22 cellular contexts compared by ENCODE assay signal in the genomic region with DNA sequence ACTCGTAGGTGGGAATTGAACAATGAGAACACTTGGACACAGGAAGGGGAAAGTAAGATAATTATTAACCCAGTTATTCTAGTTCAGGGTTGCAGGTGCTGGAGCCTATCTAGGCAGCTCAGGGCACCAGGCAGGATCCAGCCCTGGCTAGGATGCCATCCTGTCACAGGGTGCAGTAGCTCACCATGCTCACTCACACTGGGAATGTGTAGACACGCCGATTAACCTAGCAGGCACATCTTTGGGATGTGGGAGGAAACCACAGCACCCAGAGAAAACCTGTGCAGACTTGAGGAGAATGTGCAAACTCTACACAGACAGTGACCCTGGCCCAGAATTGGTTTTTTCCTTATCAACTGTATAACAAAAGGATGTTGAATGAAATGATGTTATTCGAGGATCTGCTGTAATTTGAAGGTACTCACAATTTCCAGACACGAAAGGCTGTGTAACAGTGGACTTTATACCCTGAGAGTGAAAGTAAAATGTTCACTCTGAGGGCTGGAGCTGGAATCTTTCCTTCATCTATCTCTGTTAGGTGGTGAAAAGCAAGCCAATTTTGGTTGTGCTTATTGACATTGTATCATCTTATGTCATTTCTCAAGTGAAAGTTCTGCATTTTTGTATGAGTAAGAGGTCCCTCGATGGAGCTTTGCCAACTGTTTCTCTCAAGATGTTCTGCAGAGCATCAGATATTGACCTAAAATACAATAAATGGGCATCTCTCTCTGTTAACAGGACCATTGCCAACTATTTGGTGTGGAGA.
DNase-seq lines count a peak whose midpoint lies in the region; ATAC-seq, FAIRE-seq and TF ChIP-seq lines count a peak whose summit lies in the region.
"Had no signal": no experiment of that assay in that cellular context is flagged by ENCODE, and none has a peak within 500 bp of the region (broad histone marks: within the 10 kb centered on the region; RNA-seq: fewer than 3 reads in every experiment).

No MANE protein-coding gene starts in this region.

- H2AFZ ChIP-seq in mammary epithelial cell (ENCODE audit: low read depth, low read length) = peak overlapping the region; percentile 25
- H2AFZ ChIP-seq in HepG2 (ENCODE audit: low read length) = no peak overlapping the region

- no peak overlapping the region for H3K27ac ChIP-seq in mammary epithelial cell (ENCODE audit: insufficient read depth, low read depth, low read length)
- no peak overlapping the region for H3K27ac ChIP-seq in HepG2 (ENCODE audit: extremely low read length, insufficient read depth, low read length)
- H3K27ac ChIP-seq: esophagus squamous epithelium, SJSA1, transverse colon had no signal

- H3K9me3 Mint-ChIP-seq in MCF 10A (ENCODE audit: unreplicated experiment) (no peaks in the 10 kb centered on the region), chondrocyte (ENCODE audit: low read depth) (no peaks in the 10 kb centered on the region), type B pancreatic cell (no peaks in the 10 kb centered on the region)
- H3K9me3 Mint-ChIP-seq: activated naive CD8-positive, alpha-beta T cell treated with anti-CD3 and anti-CD28 coated beads, Interleukin-2, amount 10 ng/mL, durations not matched to agents 7 days and 5 days; T-helper 2 cell treated with Interferon-gamma antibody and Interleukin-4, amounts not matched to agents 5 μg/mL and 100 μg/mL, for 36 hours had no signal

- H3K36me3 ChIP-seq in mammary epithelial cell (ENCODE audit: insufficient read depth, low read length) (no peaks in the 10 kb centered on the region), HepG2 (replicated peaks in 1 of 2; ENCODE audit: control insufficient read depth in 1 of 2, insufficient read depth in 2 of 2, low read length in 2 of 2) (no peaks in the 10 kb centered on the region)
- H3K36me3 ChIP-seq: esophagus squamous epithelium, SJSA1, transverse colon had no signal

- H3K27me3 Mint-ChIP-seq in MCF 10A (ENCODE audit: insufficient read depth, unreplicated experiment) (peaks cover 10% of the 10 kb centered on the region), chondrocyte (ENCODE audit: low read depth) (no peaks in the 10 kb centered on the region), type B pancreatic cell (no peaks in the 10 kb centered on the region)
- H3K27me3 Mint-ChIP-seq: activated naive CD8-positive, alpha-beta T cell treated with anti-CD3 and anti-CD28 coated beads, Interleukin-2, amount 10 ng/mL, durations not matched to agents 7 days and 5 days had no signal

- DNase-seq in mammary epithelial cell (peak; percentile 52), MCF 10A (ENCODE audit: unreplicated experiment) (no peak), chondrocyte (ENCODE audit: low spot score) (no peak), HepG2 (ENCODE audit: low spot score) (no peak), type B pancreatic cell (ENCODE audit: extremely low spot score, unreplicated experiment) (no peak), DMS153 (lab: John Stamatoyannopoulos, UW) (no peak), frontal cortex (ENCODE audit: low spot score in 2 of 2) (no peak)
- DNase-seq in activated naive CD4-positive, alpha-beta T cell treated with Interleukin-2 at 50 U/mL for 16 hours = no peak
- DNase-seq: activated naive CD8-positive, alpha-beta T cell treated with anti-CD3 and anti-CD28 coated beads, Interleukin-2, amount 10 ng/mL, durations not matched to agents 7 days and 5 days; caudate nucleus; DND-41; esophagus squamous epithelium; midbrain; NCI-H1417; NCI-H2171; right cardiac atrium; stimulated activated naive CD4-positive, alpha-beta T cell treated with Interleukin-2 at 50 U/mL for 16 hours; transverse colon had no signal

- H3K27me3 ChIP-seq in mammary epithelial cell (ENCODE audit: insufficient read depth, low read length) (no peaks in the 10 kb centered on the region), HepG2 (ENCODE audit: control insufficient read depth in 1 of 2, insufficient read depth in 2 of 2, low read length in 2 of 2) (no peaks in the 10 kb centered on the region)
- H3K27me3 ChIP-seq: esophagus squamous epithelium, SJSA1, transverse colon had no signal

- H3K4me1 ChIP-seq in mammary epithelial cell (ENCODE audit: insufficient read depth, low read length) (peaks cover 21% of the 10 kb centered on the region), HepG2 (ENCODE audit: insufficient read depth, low read length) (peaks cover 11% of the 10 kb centered on the region)
- H3K4me1 ChIP-seq: esophagus squamous epithelium, SJSA1, transverse colon had no signal

- no peak overlapping the region for H3K9ac ChIP-seq in mammary epithelial cell (ENCODE audit: insufficient read depth, low read length)
- no peak overlapping the region for H3K9ac ChIP-seq in HepG2 (ENCODE audit: insufficient read depth, low read depth, low read length)

- dilution Hi-C loops in mammary epithelial cell (cut with HindIII; ENCODE audit: low sequenced_read_pairs) = no loop called here

- no peak for TF ChIP-seq EP300 in HepG2 (IDR thresholded peaks at IDR 0.05; ENCODE audit: low read depth in 2 of 2, low read length in 2 of 2)
- no peak for TF ChIP-seq EP300 in HepG2 (CRISPR knock-in tag; IDR thresholded peaks at IDR 0.05; ENCODE audit: borderline replicate concordance)

- H3K79me2 ChIP-seq in mammary epithelial cell (ENCODE audit: insufficient read depth, low read length) = no peaks in the 10 kb centered on the region
- H3K79me2 ChIP-seq in HepG2 (ENCODE audit: insufficient read depth, low read length) = no peaks in the 10 kb centered on the region

- H3K4me3 ChIP-seq in mammary epithelial cell (replicated peaks in 1 of 3; ENCODE audit: insufficient read depth in 1 of 3, low read depth in 2 of 3, low read length in 3 of 3) (no peak overlapping the region), HepG2 (replicated peaks in 1 of 3; ENCODE audit: insufficient read depth in 1 of 3, low read depth in 2 of 3, low read length in 3 of 3) (peak overlapping the region in 2 of 3 experiments; percentile 16 to 19; a peak in 2 of 6 replicates)
- H3K4me3 ChIP-seq: esophagus squamous epithelium, SJSA1, transverse colon had no signal

- WGBS in mammary epithelial cell (ENCODE audit: low coverage, missing lambda C conversion rate) = 39% methylated on average over 6 of the region's 6 CpGs
- WGBS in HepG2 (ENCODE audit: low lambda C conversion rate) = 0% methylated on average over 4 of the region's 6 CpGs

- H4K20me1 ChIP-seq in mammary epithelial cell (ENCODE audit: insufficient read depth, low read length) (no peaks in the 10 kb centered on the region), HepG2 (ENCODE audit: insufficient read depth, low read length) (no peaks in the 10 kb centered on the region)

- no peak overlapping the region for H3K27ac Mint-ChIP-seq in MCF 10A (ENCODE audit: low read depth, unreplicated experiment)
- H3K27ac Mint-ChIP-seq in chondrocyte (ENCODE audit: unreplicated experiment) = peak overlapping the region; percentile 30
- peak overlapping the region; percentile 60 for H3K27ac Mint-ChIP-seq in type B pancreatic cell
- H3K27ac Mint-ChIP-seq: activated naive CD8-positive, alpha-beta T cell treated with anti-CD3 and anti-CD28 coated beads, Interleukin-2, amount 10 ng/mL, durations not matched to agents 7 days and 5 days; T-helper 2 cell treated with Interferon-gamma antibody and Interleukin-4, amounts not matched to agents 5 μg/mL and 100 μg/mL, for 36 hours had no signal

- H3K36me3 Mint-ChIP-seq in MCF 10A (ENCODE audit: insufficient read depth, unreplicated experiment) = no peaks in the 10 kb centered on the region
- H3K36me3 Mint-ChIP-seq in chondrocyte (ENCODE audit: low read depth) = no peaks in the 10 kb centered on the region
- no peaks in the 10 kb centered on the region for H3K36me3 Mint-ChIP-seq in type B pancreatic cell
- H3K36me3 Mint-ChIP-seq: activated naive CD8-positive, alpha-beta T cell treated with anti-CD3 and anti-CD28 coated beads, Interleukin-2, amount 10 ng/mL, durations not matched to agents 7 days and 5 days had no signal

- BruUV-seq in mammary epithelial cell (replicated peaks; lab: Mats Ljungman, UMichigan) = no TSS peak
- BruUV-seq in MCF 10A (replicated peaks; lab: Mats Ljungman, UMichigan) = no TSS peak
- no TSS peak for BruUV-seq in HepG2 (replicated peaks; lab: Mats Ljungman, UMichigan)

- H3K4me2 ChIP-seq in mammary epithelial cell (ENCODE audit: insufficient read depth, low read depth, low read length) (peak overlapping the region; percentile 37), HepG2 (ENCODE audit: low read depth, low read length) (peak overlapping the region; percentile 62)

- POLR2A ChIA-PET in MCF 10A (lab: Yijun Ruan, JAX) (no interaction called here), HepG2 (lab: Yijun Ruan, JAX) (no interaction called here)

- CTCF ChIA-PET in mammary epithelial cell (lab: Charles Lee; ENCODE audit: low non-redundant PET) = no interaction called here
- CTCF ChIA-PET in MCF 10A (lab: Yijun Ruan, JAX) = interaction anchor here (0.8 to 1.1 kb wide), 2 partner anchors 12 to 126 kb away, joined by 4 to 6 read pairs; no protein-coding TSS in a partner anchor
- CTCF ChIA-PET in HepG2 (lab: Yijun Ruan, JAX; ENCODE audit: low intra/inter-chr PET ratio, low total read pairs) = no interaction called here

- intact Hi-C loops in mammary epithelial cell (cut with micrococcal nuclease) = loop anchor here (1.0 kb wide), 1 partner anchor 11 kb away; no protein-coding TSS in a partner anchor
- intact Hi-C loops in MCF 10A (cut with micrococcal nuclease) = no loop called here
- intact Hi-C loops in HepG2 (cut with micrococcal nuclease; ENCODE audit: unreplicated experiment) = no loop called here

- no peak for TF ChIP-seq CTCF in mammary epithelial cell (conservative IDR thresholded peaks at IDR 0.05 in 1 of 2, IDR thresholded peaks at IDR 0.05 in 1 of 2; ENCODE audit: extremely low read depth in 1 of 2, insufficient read depth in 1 of 2, low read depth in 1 of 2, low read length in 2 of 2)
- no peak for TF ChIP-seq CTCF in MCF 10A (IDR thresholded peaks at IDR 0.05; ENCODE audit: unreplicated experiment)
- TF ChIP-seq CTCF in chondrocyte (IDR thresholded peaks at IDR 0.05) = no peak
- no peak for TF ChIP-seq CTCF in HepG2 (CRISPR knock-in tag; IDR thresholded peaks at IDR 0.05)
- TF ChIP-seq CTCF in type B pancreatic cell (conservative IDR thresholded peaks at IDR 0.05) = no peak

- TF ChIP-seq RAD21 in HepG2 (CRISPR knock-in tag; IDR thresholded peaks at IDR 0.05) = no peak

- TF ChIP-seq POLR2A in HepG2 (IDR thresholded peaks at IDR 0.05; ENCODE audit: insufficient read depth in 1 of 2, low read depth in 2 of 2, low read length in 2 of 2) = no peak

- no peaks in the 10 kb centered on the region for H3K4me1 Mint-ChIP-seq in MCF 10A (ENCODE audit: insufficient read depth, unreplicated experiment)
- peaks cover 16% of the 10 kb centered on the region for H3K4me1 Mint-ChIP-seq in chondrocyte (ENCODE audit: low read depth)
- H3K4me1 Mint-ChIP-seq in type B pancreatic cell (ENCODE audit: unreplicated experiment) = peaks cover 9% of the 10 kb centered on the region
- H3K4me1 Mint-ChIP-seq: activated naive CD8-positive, alpha-beta T cell treated with anti-CD3 and anti-CD28 coated beads, Interleukin-2, amount 10 ng/mL, durations not matched to agents 7 days and 5 days had no signal

- in situ Hi-C loops in mammary epithelial cell (cut with MboI; ENCODE audit: low sequenced_read_pairs in 2 of 2) (no loop called here), HepG2 (cut with HindIII; ENCODE audit: extremely low pct_ligation_motif_present, low pct_unique_long_range_greater_than_20kb) (no loop called here)

- H3K4me3 Mint-ChIP-seq in MCF 10A (ENCODE audit: unreplicated experiment) (no peak overlapping the region), chondrocyte (ENCODE audit: unreplicated experiment) (no peak overlapping the region), type B pancreatic cell (no peak overlapping the region)
- H3K4me3 Mint-ChIP-seq: activated naive CD8-positive, alpha-beta T cell treated with anti-CD3 and anti-CD28 coated beads, Interleukin-2, amount 10 ng/mL, durations not matched to agents 7 days and 5 days; T-helper 2 cell treated with Interferon-gamma antibody and Interleukin-4, amounts not matched to agents 5 μg/mL and 100 μg/mL, for 36 hours had no signal

- FAIRE-seq in HepG2 (lab: Jason Lieb, UNC) (no peak), frontal cortex (lab: Jason Lieb, UNC) (no peak)
- FAIRE-seq: A204.1, islet of Langerhans had no signal

- ATAC-seq in HepG2 = peak; percentile 89
- ATAC-seq: right cardiac atrium had no signal

- H3K9me3 ChIP-seq in mammary epithelial cell (replicated peaks; ENCODE audit: insufficient read depth, low read length) (no peaks in the 10 kb centered on the region), HepG2 (ENCODE audit: low read length) (no peaks in the 10 kb centered on the region)
- H3K9me3 ChIP-seq: esophagus squamous epithelium, SJSA1, transverse colon had no signal

Comparison
In these comparisons a context has a peak if more than half of its experiments do, and no peak if none do; other contexts are left out.
1. H3K4me3 ChIP-seq: peak in HepG2 (2 of 3); none in mammary epithelial cell (0 of 3).